23 cellular contexts compared by ENCODE assay signal in genomic region chr10:124402273-124402672, GRCh38. TPM values are rescaled to one million over a fixed set of nuclear protein-coding genes. Genes with fewer than 3 reads are reported as not detected.
"Had no signal": no experiment of that assay in that cellular context is flagged by ENCODE, and none has a peak within 500 bp of the region (broad histone marks: within the 10 kb centered on the region; RNA-seq: fewer than 3 reads in every experiment).

No MANE protein-coding gene starts in this region.

- H3K9ac ChIP-seq: KMS-11 had no signal

- H3K27me3 ChIP-seq: SJSA1 had no signal

- FAIRE-seq: HTR-8/SVneo, RCC 7860 had no signal

- H3K4me1 ChIP-seq: SJSA1 had no signal

- H3K4me3 ChIP-seq: SJSA1, SK-N-MC had no signal

- H3K27ac ChIP-seq: HL-60, KMS-11, SJSA1, SK-N-MC had no signal

- H3K9me3 ChIP-seq: SJSA1 had no signal

- DNase-seq: Kasumi-1, MM.1S, NCI-H1092 treated with DMSO at 0.1 percent for 48 hours, NCI-H1436, NCI-H187, NCI-H2029, NCI-H2081 treated with DMSO at 0.1 percent for 48 hours, NCI-H2171, NCI-H226, NCI-H446, NCI-H510A, NCI-H524 treated with DMSO at 0.1 percent for 48 hours, NCI-H69, NCI-H774, Right ventricle myocardium superior, RPMI8226, SIG-M5 had no signal

RNA-seq across cellular contexts. Expression of gene NKX1-2, which starts 47.6 kb away (rescaled TPM):
- total RNA-seq: Right ventricle myocardium superior, SJSA1 had no signal
